Comparison of ENCODE assay signal across 15 cellular contexts in the genomic region with DNA sequence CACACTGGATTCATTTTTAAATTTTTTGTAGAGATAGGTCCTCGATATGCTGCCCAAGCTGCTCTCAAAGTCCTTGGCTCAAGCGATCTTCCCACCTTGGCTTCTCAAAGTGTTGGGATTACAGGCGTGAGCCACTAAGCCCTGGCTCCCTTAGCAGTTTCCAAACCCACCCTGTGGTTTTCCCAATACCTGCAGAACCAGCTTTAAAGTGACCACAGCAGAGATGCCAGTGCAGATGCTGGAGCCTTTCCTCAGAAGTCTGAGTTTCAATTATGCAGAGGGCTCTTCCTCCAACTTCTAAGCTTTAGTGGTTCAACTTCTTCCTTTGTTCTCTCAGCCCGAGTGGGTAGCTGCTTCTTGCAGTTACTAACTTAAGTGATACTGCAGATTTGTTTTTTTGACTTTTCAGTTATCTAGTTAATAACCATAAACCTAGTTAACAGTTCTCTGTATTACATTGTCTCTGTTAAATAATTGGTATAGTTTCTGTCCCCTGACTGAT. TPM values are rescaled to one million over a fixed set of nuclear protein-coding genes. Genes with fewer than 3 reads are reported as not detected.
"Had no signal": no experiment of that assay in that cellular context is flagged by ENCODE, and none has a peak within 500 bp of the region (broad histone marks: within the 10 kb centered on the region; RNA-seq: fewer than 3 reads in every experiment).

No MANE protein-coding gene starts in this region.

- H3K27ac Mint-ChIP-seq: mesothelial cell of epicardium; nephron progenitor cell; stimulated activated naive CD8-positive, alpha-beta T cell treated with anti-CD3 and anti-CD28 coated beads, Interleukin-15, Interleukin-2, amounts not matched to agents 100 ng/mL and 50 ng/mL, for 24 hours had no signal

- H3K4me1 Mint-ChIP-seq: nephron progenitor cell had no signal

- H3K27me3 Mint-ChIP-seq: stimulated activated memory B cell treated with anti-CD40 and anti-IgM and Interleukin-4, amounts not matched to agents 10 μg/mL and 1 μg/mL and 100 μg/mL, for 72 hours had no signal

- DNase-seq: dorsolateral prefrontal cortex; effector CD8-positive, alpha-beta T cell; foreskin melanocyte; nephron progenitor cell; psoas muscle; retina; right lobe of liver; stimulated activated CD4-positive, alpha-beta T cell treated with anti-CD3 and anti-CD28 coated beads, Interleukin-4, amount 100 ng/mL, for 24 hours; testis; upper lobe of right lung had no signal

- H3K4me3 Mint-ChIP-seq: mesothelial cell of epicardium; nephron progenitor cell; stimulated activated memory B cell treated with anti-CD40 and anti-IgM and Interleukin-4, amounts not matched to agents 10 μg/mL and 1 μg/mL and 100 μg/mL, for 72 hours; stimulated activated naive CD8-positive, alpha-beta T cell treated with anti-CD3 and anti-CD28 coated beads, Interleukin-15, Interleukin-2, amounts not matched to agents 100 ng/mL and 50 ng/mL, for 24 hours had no signal

- ATAC-seq: psoas muscle; stimulated activated memory B cell treated with anti-CD40 and anti-IgM and Interleukin-4, amounts not matched to agents 10 μg/mL and 1 μg/mL and 100 μg/mL, for 72 hours had no signal

- H3K9me3 Mint-ChIP-seq: stimulated activated memory B cell treated with anti-CD40 and anti-IgM and Interleukin-4, amounts not matched to agents 10 μg/mL and 1 μg/mL and 100 μg/mL, for 72 hours; stimulated activated naive CD8-positive, alpha-beta T cell treated with anti-CD3 and anti-CD28 coated beads, Interleukin-15, Interleukin-2, amounts not matched to agents 100 ng/mL and 50 ng/mL, for 24 hours had no signal

RNA-seq across cellular contexts. Expression of a gene that starts 8.1 kb away (rescaled TPM):
- total RNA-seq: lung microvascular endothelial cell, myocyte had no signal

RNA-seq across cellular contexts. Expression of a gene that starts 36.6 kb away (rescaled TPM):
- total RNA-seq: lung microvascular endothelial cell had no signal
